Comparison of ENCODE assay signal across 20 cellular contexts in genomic region chr12:103751600-103751999, GRCh38.
DNase-seq lines count a peak whose midpoint lies in the region; ATAC-seq and TF ChIP-seq lines count a peak whose summit lies in the region.
"Had no signal": no experiment of that assay in that cellular context is flagged by ENCODE, and none has a peak within 500 bp of the region (broad histone marks: within the 10 kb centered on the region; RNA-seq: fewer than 3 reads in every experiment).

No MANE protein-coding gene starts in this region.

- H3K36me3 ChIP-seq in MG63 = no peaks in the 10 kb centered on the region
- H3K36me3 ChIP-seq: BE2C, SJSA1 had no signal

- no peak overlapping the region for H3K27ac ChIP-seq in right cardiac atrium (ENCODE audit: low read length)
- H3K27ac ChIP-seq: PC-9, RWPE1, SJSA1 had no signal

- H3K27me3 ChIP-seq in right cardiac atrium (ENCODE audit: control insufficient read depth, insufficient read depth) (no peaks in the 10 kb centered on the region), MG63 (no peaks in the 10 kb centered on the region)
- H3K27me3 ChIP-seq: BE2C, SJSA1 had no signal

- no peaks in the 10 kb centered on the region for H3K9me3 ChIP-seq in right cardiac atrium (ENCODE audit: control insufficient read depth, low read length)
- H3K9me3 ChIP-seq in MG63 = no peaks in the 10 kb centered on the region
- H3K9me3 ChIP-seq: BE2C, SJSA1 had no signal

- intact Hi-C loops in left ventricle myocardium superior (cut with micrococcal nuclease) (no loop called here), right cardiac atrium (cut with DNase I) (no loop called here)

- no peaks in the 10 kb centered on the region for H3K4me1 ChIP-seq in right cardiac atrium (ENCODE audit: control insufficient read depth, insufficient read depth, low read length)
- H3K4me1 ChIP-seq: BE2C, SJSA1 had no signal

- no peak overlapping the region for H3K4me3 ChIP-seq in right cardiac atrium (ENCODE audit: low read length)
- no peak overlapping the region for H3K4me3 ChIP-seq in MG63
- no peak overlapping the region for H3K4me3 ChIP-seq in fibroblast of mammary gland (ENCODE audit: control insufficient read depth, low read depth, low read length)
- H3K4me3 ChIP-seq: PC-9, SJSA1 had no signal

- ATAC-seq in left ventricle myocardium superior (peak; percentile 78), right cardiac atrium (no peak), GM19452 (IDR thresholded peaks at IDR 0.05; ENCODE audit: unreplicated experiment) (no peak), HG02885 (IDR thresholded peaks at IDR 0.05; ENCODE audit: poor library complexity, unreplicated experiment) (no peak)
- ATAC-seq: T-helper 17 cell had no signal

- DNase-seq in left ventricle myocardium superior (no peak), right cardiac atrium (no peak), MG63 (peak; percentile 48), fibroblast of mammary gland (ENCODE audit: low read depth) (peak; percentile 50), stromal cell of bone marrow (ENCODE audit: low read depth) (peak; percentile 64), NCI-H748 treated with DMSO at 0.1 percent for 48 hours (lab: John Stamatoyannopoulos, UW) (no peak)
- DNase-seq: ACHN; BE2C; CD4-positive, alpha-beta T cell; EL; NCI-H1092 treated with DMSO at 0.1 percent for 48 hours; NCI-H146; NCI-H2029 treated with DMSO at 0.1 percent for 48 hours; NCI-H510A treated with DMSO at 0.1 percent for 48 hours; PC-9; T-helper 17 cell had no signal

- no peak for TF ChIP-seq CTCF in fibroblast of mammary gland (conservative IDR thresholded peaks at IDR 0.05; ENCODE audit: control insufficient read depth, insufficient read depth, low read depth, low read length)

- WGBS in right cardiac atrium = 55% methylated on average over 2 of the region's 2 CpGs

Comparison
In these comparisons a context has a peak if more than half of its experiments do, and no peak if none do; other contexts are left out.
1. DNase-seq: peak in MG63 (single experiment), fibroblast of mammary gland (single experiment) and stromal cell of bone marrow (single experiment); none in left ventricle myocardium superior (single experiment), right cardiac atrium (0 of 3) and NCI-H748 treated with DMSO at 0.1 percent for 48 hours (single experiment).